In the genomic region with DNA sequence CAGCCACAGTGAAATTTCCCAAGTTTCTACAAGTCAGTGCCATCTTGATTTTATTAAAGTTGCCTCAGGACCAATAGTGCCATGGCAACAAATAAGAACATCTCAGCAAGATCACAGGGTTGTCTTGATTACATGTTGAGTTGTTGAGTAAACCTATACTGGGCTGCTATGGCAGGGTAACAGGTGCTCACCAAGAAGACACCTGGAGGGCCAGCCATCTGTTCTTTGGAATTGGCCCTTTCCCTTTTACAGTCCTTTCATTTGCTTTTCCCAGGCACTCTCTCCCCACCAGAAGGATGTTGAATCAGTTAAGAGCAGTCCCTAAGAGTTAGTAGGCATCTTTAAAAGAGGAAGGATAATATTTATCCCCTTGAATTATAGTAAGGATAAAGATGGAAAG, we compare ENCODE assay signal across 24 cellular contexts.
"Had no signal": no experiment of that assay in that cellular context is flagged by ENCODE, and none has a peak within 500 bp of the region (broad histone marks: within the 10 kb centered on the region; RNA-seq: fewer than 3 reads in every experiment).

No MANE protein-coding gene starts in this region.

- FAIRE-seq: astrocyte, TTC549 had no signal

- H3K4me3 ChIP-seq: SK-N-MC had no signal

- H3K27ac ChIP-seq: SK-N-MC had no signal

- DNase-seq: activated B cell treated with CpG ODN at 0.5 μM for 24 hours; activated CD4-positive, alpha-beta T cell treated with anti-CD3 and anti-CD28 coated beads for 1 hour; activated CD4-positive, alpha-beta T cell treated with anti-CD3 and anti-CD28 coated beads, Interleukin-2, amount 10 ng/mL, durations not matched to agents 24 days and 14 days; activated CD4-positive, alpha-beta T cell treated with anti-CD3 and anti-CD28 coated beads, Interleukin-2, amount 50 U/mL, for 48 hours; activated CD8-positive, alpha-beta memory T cell treated with anti-CD3 and anti-CD28 coated beads for 24 hours; activated effector memory CD4-positive, alpha-beta T cell treated with anti-CD3 and anti-CD28 coated beads, Interleukin-2, amount 50 U/mL, for 16 hours; activated naive CD4-positive, alpha-beta T cell treated with Interleukin-2 at 50 U/mL for 16 hours; activated T-cell treated with anti-CD3 and anti-CD28 coated beads, Interleukin-2, amount 50 U/mL, for 4 hours; amygdala; NCI-H1048; NCI-H146; NCI-H187 treated with DMSO at 0.1 percent for 48 hours; NCI-H2081 treated with DMSO at 0.1 percent for 48 hours; NCI-H510A treated with DMSO at 0.1 percent for 48 hours; NCI-H774; NK-92 treated with Interleukin-12 subunit alpha and Interleukin-12 subunit beta, amount 100 ng/mL, for 24 hours; OCI-M1; RPMI8226; T-cell; T-helper 2 cell; T1000 had no signal
